27 cellular contexts compared by ENCODE assay signal in the genomic region with DNA sequence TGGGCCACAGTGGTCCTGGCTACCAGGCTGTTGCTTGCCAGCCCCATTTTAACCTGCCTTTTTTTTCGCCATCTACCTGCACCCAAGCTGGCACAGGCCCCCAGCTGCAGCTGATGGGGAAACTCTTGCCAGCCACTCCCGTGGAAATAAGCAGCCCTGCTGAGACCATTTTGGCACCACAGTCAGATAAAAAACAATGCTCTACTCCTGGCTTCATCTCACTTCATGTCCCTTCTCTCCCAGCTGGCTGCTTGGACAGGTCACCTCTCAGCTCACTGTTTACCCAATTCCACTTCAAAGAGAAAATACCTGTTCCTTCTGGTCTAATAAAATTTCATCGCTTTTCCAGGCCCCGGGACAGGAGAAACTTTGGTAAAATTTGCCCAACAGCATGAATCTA.
"Had no signal": no experiment of that assay in that cellular context is flagged by ENCODE, and none has a peak within 500 bp of the region (broad histone marks: within the 10 kb centered on the region; RNA-seq: fewer than 3 reads in every experiment).

No MANE protein-coding gene starts in this region.

- H3K9me3 Mint-ChIP-seq: activated CD4-positive, alpha-beta T cell treated with anti-CD3 and anti-CD28 coated beads, Interleukin-2, amount 10 ng/mL, durations not matched to agents 24 days and 14 days had no signal

- H3K36me3 Mint-ChIP-seq: activated CD4-positive, alpha-beta memory T cell treated with anti-CD3 and anti-CD28 coated beads for 36 hours; activated naive CD4-positive, alpha-beta T cell treated with anti-CD3 and anti-CD28 coated beads, Interleukin-2, amount 10 ng/mL, durations not matched to agents 7 days and 5 days; activated naive CD8-positive, alpha-beta T cell treated with anti-CD3 and anti-CD28 coated beads, Interleukin-2, amount 10 ng/mL, durations not matched to agents 7 days and 5 days; T-cell had no signal

- ATAC-seq: esophagus mucosa; stimulated activated naive B cell treated with anti-CD40 and anti-IgM and Interleukin-4, amounts not matched to agents 10 μg/mL and 1 μg/mL and 100 μg/mL, for 72 hours; T-cell; upper lobe of right lung had no signal

- H3K9me3 ChIP-seq: heart left ventricle, sigmoid colon, stomach, tibial artery, upper lobe of right lung had no signal

- H3K4me2 ChIP-seq: smooth muscle cell had no signal

- H3K27me3 Mint-ChIP-seq: activated CD4-positive, alpha-beta memory T cell treated with anti-CD3 and anti-CD28 coated beads for 36 hours; activated CD4-positive, alpha-beta T cell treated with anti-CD3 and anti-CD28 coated beads, Interleukin-2, amount 10 ng/mL, durations not matched to agents 24 days and 14 days; activated naive CD4-positive, alpha-beta T cell treated with anti-CD3 and anti-CD28 coated beads, Interleukin-2, amount 10 ng/mL, durations not matched to agents 7 days and 5 days; activated naive CD8-positive, alpha-beta T cell treated with anti-CD3 and anti-CD28 coated beads, Interleukin-2, amount 10 ng/mL, durations not matched to agents 7 days and 5 days; activated T-cell treated with anti-CD3 and anti-CD28 coated beads, Interleukin-2, amount 50 U/mL, for 24 hours; T-cell had no signal

- H3K4me3 Mint-ChIP-seq: activated CD4-positive, alpha-beta memory T cell treated with anti-CD3 and anti-CD28 coated beads for 36 hours; activated CD4-positive, alpha-beta T cell treated with anti-CD3 and anti-CD28 coated beads, Interleukin-2, amount 10 ng/mL, durations not matched to agents 24 days and 14 days; activated naive CD4-positive, alpha-beta T cell treated with anti-CD3 and anti-CD28 coated beads, Interleukin-2, amount 10 ng/mL, durations not matched to agents 7 days and 5 days; activated naive CD8-positive, alpha-beta T cell treated with anti-CD3 and anti-CD28 coated beads, Interleukin-2, amount 10 ng/mL, durations not matched to agents 7 days and 5 days; activated T-cell treated with anti-CD3 and anti-CD28 coated beads, Interleukin-2, amount 50 U/mL, for 24 hours; nephron; stimulated activated naive B cell treated with anti-CD40 and anti-IgM and Interleukin-4, amounts not matched to agents 10 μg/mL and 1 μg/mL and 100 μg/mL, for 72 hours; T-cell; T-helper 2 cell treated with Interferon-gamma antibody and Interleukin-4, amounts not matched to agents 5 μg/mL and 100 μg/mL, for 36 hours had no signal

- H3K27me3 ChIP-seq: brain microvascular endothelial cell, heart left ventricle, sigmoid colon, stomach, tibial artery, upper lobe of right lung had no signal

- H3K4me1 Mint-ChIP-seq: activated CD4-positive, alpha-beta T cell treated with anti-CD3 and anti-CD28 coated beads, Interleukin-2, amount 10 ng/mL, durations not matched to agents 24 days and 14 days; activated naive CD4-positive, alpha-beta T cell treated with anti-CD3 and anti-CD28 coated beads, Interleukin-2, amount 10 ng/mL, durations not matched to agents 7 days and 5 days; T-cell had no signal

- H3K4me3 ChIP-seq: heart left ventricle, sigmoid colon, smooth muscle cell, stomach, tibial artery, upper lobe of right lung had no signal

- H3K4me1 ChIP-seq: sigmoid colon, stomach, tibial artery, upper lobe of right lung had no signal

- DNase-seq: activated CD4-positive, alpha-beta memory T cell treated with anti-CD3 and anti-CD28 coated beads for 36 hours; activated CD4-positive, alpha-beta T cell treated with anti-CD3 and anti-CD28 coated beads, Interleukin-2, amount 10 ng/mL, durations not matched to agents 24 days and 14 days; activated CD4-positive, CD25-positive, alpha-beta regulatory T cell treated with anti-CD3 and anti-CD28 coated beads, Interleukin-2, amount 50 U/mL, for 72 hours; activated CD8-positive, alpha-beta memory T cell treated with anti-CD3 and anti-CD28 coated beads, Interleukin-2, amount 50 U/mL, for 48 hours; activated gamma-delta T cell; activated naive CD4-positive, alpha-beta T cell treated with anti-CD3 and anti-CD28 coated beads, Interleukin-2, amount 10 ng/mL, durations not matched to agents 7 days and 5 days; activated naive CD8-positive, alpha-beta T cell treated with anti-CD3 and anti-CD28 coated beads, Interleukin-2, amount 10 ng/mL, durations not matched to agents 7 days and 5 days; activated T-cell treated with anti-CD3 and anti-CD28 coated beads, Interleukin-2, amount 50 U/mL, for 24 hours; brain microvascular endothelial cell; foreskin fibroblast; islet precursor cell; mammary epithelial cell; posterior cingulate gyrus; sigmoid colon; stimulated activated CD4-positive, alpha-beta T cell treated with anti-CD3 and anti-CD28 coated beads, Interleukin-1b, Interleukin-23, amount 100 ng/mL, for 48 hours; stimulated activated CD4-positive, alpha-beta T cell treated with anti-CD3 and anti-CD28 coated beads, Interleukin-4, amount 100 ng/mL, for 4 hours; stimulated activated CD8-positive, alpha-beta memory T cell treated with anti-CD3 and anti-CD28 coated beads, Interleukin-4, amount 100 ng/mL, for 48 hours; stimulated activated naive B cell treated with anti-CD40 and anti-IgM and Interleukin-4, amounts not matched to agents 10 μg/mL and 1 μg/mL and 100 μg/mL, for 72 hours; stomach; T-cell; tibial artery; upper lobe of right lung had no signal

- H3K36me3 ChIP-seq: brain microvascular endothelial cell, heart left ventricle, sigmoid colon, stomach, tibial artery, upper lobe of right lung had no signal

- H3K27ac Mint-ChIP-seq: activated CD4-positive, alpha-beta memory T cell treated with anti-CD3 and anti-CD28 coated beads for 36 hours; activated CD4-positive, alpha-beta T cell treated with anti-CD3 and anti-CD28 coated beads, Interleukin-2, amount 10 ng/mL, durations not matched to agents 24 days and 14 days; activated naive CD4-positive, alpha-beta T cell treated with anti-CD3 and anti-CD28 coated beads, Interleukin-2, amount 10 ng/mL, durations not matched to agents 7 days and 5 days; activated naive CD8-positive, alpha-beta T cell treated with anti-CD3 and anti-CD28 coated beads, Interleukin-2, amount 10 ng/mL, durations not matched to agents 7 days and 5 days; activated T-cell treated with anti-CD3 and anti-CD28 coated beads, Interleukin-2, amount 50 U/mL, for 24 hours; stimulated activated naive B cell treated with anti-CD40 and anti-IgM and Interleukin-4, amounts not matched to agents 10 μg/mL and 1 μg/mL and 100 μg/mL, for 72 hours; T-cell; T-helper 2 cell treated with Interferon-gamma antibody and Interleukin-4, amounts not matched to agents 5 μg/mL and 100 μg/mL, for 36 hours had no signal

- H3K27ac ChIP-seq: brain microvascular endothelial cell, heart left ventricle, sigmoid colon, stomach, tibial artery, upper lobe of right lung had no signal
